ENCODE assay signal across 10 cellular contexts in the genomic region with DNA sequence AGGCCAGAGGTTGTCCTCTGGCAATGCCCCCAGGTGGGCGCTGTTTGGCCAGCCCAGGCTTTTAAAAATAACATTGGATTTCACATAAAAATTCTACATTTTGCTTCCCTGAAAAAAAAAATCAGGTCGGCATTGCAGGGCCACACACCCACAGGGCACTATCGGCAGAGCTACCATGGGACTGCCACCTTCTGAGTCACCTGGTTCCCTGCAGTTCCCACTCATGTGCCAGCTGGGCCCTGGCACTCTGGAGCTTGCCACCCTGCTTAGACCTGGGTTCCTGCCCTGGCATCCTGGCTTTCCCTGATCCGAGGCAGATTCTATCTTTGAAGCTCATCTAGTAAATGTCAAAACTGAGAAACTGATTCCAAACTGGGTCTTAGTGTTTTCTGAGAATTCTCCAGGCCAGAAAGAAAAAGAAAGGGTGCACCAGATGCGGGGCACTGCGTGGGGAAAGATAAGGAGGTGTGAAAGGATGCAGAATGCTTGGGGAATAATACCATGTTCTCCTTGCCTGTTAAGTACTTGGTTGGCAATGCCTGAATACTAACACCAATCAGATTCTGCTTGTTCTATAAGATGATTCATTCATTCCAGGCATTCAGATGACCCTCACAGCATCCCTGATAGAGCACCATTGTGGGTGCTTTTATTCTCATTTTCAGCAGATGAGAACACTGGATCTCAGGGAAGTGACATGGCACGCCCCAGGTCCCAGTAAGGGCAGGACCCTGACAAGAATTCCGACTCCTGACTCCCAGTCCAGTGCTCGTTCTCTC. TPM values are rescaled to one million over a fixed set of nuclear protein-coding genes. Genes with fewer than 3 reads are reported as not detected.
A peak's percentile ranks its signal among the peaks of the same experiment; 100 is the strongest.
DNase-seq lines count a peak whose midpoint lies in the region; ATAC-seq, FAIRE-seq and TF ChIP-seq lines count a peak whose summit lies in the region.
"Had no signal": no experiment of that assay in that cellular context is flagged by ENCODE, and none has a peak within 500 bp of the region (broad histone marks: within the 10 kb centered on the region; RNA-seq: fewer than 3 reads in every experiment).

No MANE protein-coding gene starts in this region.

- ATAC-seq in A549 = peak in 1 of 2 experiments; percentile 50; a peak in 3 of 6 replicates

- H3K4me1 ChIP-seq in A549 (peaks cover 75% of the 10 kb centered on the region), tibial nerve (peaks cover 0 to 80% (median 10%) of the 10 kb centered on the region in 4 donors)

- H3K27ac ChIP-seq in A549 (peak overlapping the region; percentile 25 to 79; a peak in 4 of 6 replicates), tibial nerve (peak overlapping the region in 2 of 4 donors; percentile 26 to 48)

- TF ChIP-seq EP300 in A549 (IDR thresholded peaks at IDR 0.05) (no peak), tibial nerve (IDR thresholded peaks at IDR 0.05) (no peak)

- H3K4me2 ChIP-seq in A549 = peak overlapping the region; percentile 43

- no peak for TF ChIP-seq RAD21 in A549 (conservative IDR thresholded peaks at IDR 0.05 in 1 of 2, IDR thresholded peaks at IDR 0.05 in 1 of 2)

- TF ChIP-seq CTCF in A549 (IDR thresholded peaks at IDR 0.05) (no peak), choroid plexus epithelial cell (conservative IDR thresholded peaks at IDR 0.05; ENCODE audit: low read depth, low read length) (no peak), tibial nerve (IDR thresholded peaks at IDR 0.05) (no peak)

- TF ChIP-seq POLR2A in A549 (IDR thresholded peaks at IDR 0.05; ENCODE audit: low read length) = no peak
- TF ChIP-seq POLR2A in tibial nerve (IDR thresholded peaks at IDR 0.05) = no peak

- FAIRE-seq in A549 (lab: Jason Lieb, UNC) = peak; percentile 36

- no peaks in the 10 kb centered on the region for H3K27me3 ChIP-seq in tibial nerve

- H3K36me3 ChIP-seq in tibial nerve = no peaks in the 10 kb centered on the region

- H3K4me3 ChIP-seq in A549 (no peak overlapping the region), choroid plexus epithelial cell (ENCODE audit: low read depth, low read length) (no peak overlapping the region), tibial nerve (no peak overlapping the region)

- POLR2A ChIA-PET in A549 (lab: Yijun Ruan, JAX) = no interaction called here

- DNase-seq in A549 (ENCODE audit: low read depth in 1 of 2, low spot score in 1 of 2) = peak in 1 of 2 experiments; percentile 59
- DNase-seq in M059J (ENCODE audit: low read depth) = peak; percentile 62
- DNase-seq in choroid plexus epithelial cell (ENCODE audit: low read depth) = peak; percentile 69
- peak; percentile 83 for DNase-seq in iris pigment epithelial cell (ENCODE audit: low read depth)
- DNase-seq in NCI-H2107 treated with DMSO at 0.1 percent for 48 hours (lab: John Stamatoyannopoulos, UW; ENCODE audit: unreplicated experiment) = no peak
- no peak for DNase-seq in NCI-H2029 (lab: John Stamatoyannopoulos, UW)
- no peak for DNase-seq in tibial nerve (ENCODE audit: low spot score in 2 of 2)
- no peak for DNase-seq in COLO668 (lab: John Stamatoyannopoulos, UW; ENCODE audit: unreplicated experiment)
- DNase-seq: activated T-cell treated with anti-CD3 and anti-CD28 coated beads for 4 hours, NCI-H1436 had no signal

- 64% methylated on average over 9 of the region's 9 CpGs for WGBS in A549 (ENCODE audit: missing lambda C conversion rate)
- WGBS in tibial nerve, 2 donors = 60 to 61% methylated on average over 9 of the region's 9 CpGs

- no peaks in the 10 kb centered on the region for H3K9me3 ChIP-seq in A549
- H3K9me3 ChIP-seq in tibial nerve = no peaks in the 10 kb centered on the region

- CTCF ChIA-PET in A549 (lab: Yijun Ruan, JAX) = interaction anchor here (0.5 to 1.3 kb wide), 4 partner anchors 15 to 296 kb away, joined by 3 to 4 read pairs (median 3); no protein-coding TSS in a partner anchor

TF ChIP-seq in A549, 52 proteins besides CTCF, POLR2A, EP300 and RAD21:
- no peak for TF ChIP-seq HOXB13 (CRISPR knock-in tag; IDR thresholded peaks at IDR 0.05; ENCODE audit: low read depth)
- TF ChIP-seq, protein P1, sequence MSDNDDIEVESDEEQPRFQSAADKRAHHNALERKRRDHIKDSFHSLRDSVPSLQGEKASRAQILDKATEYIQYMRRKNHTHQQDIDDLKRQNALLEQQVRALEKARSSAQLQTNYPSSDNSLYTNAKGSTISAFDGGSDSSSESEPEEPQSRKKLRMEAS (IDR thresholded peaks at IDR 0.05) = peak; percentile 35; the same call in 1 of the 2 replicates

RNA-seq across cellular contexts. Expression of gene RAI1, which starts 51.8 kb away (rescaled TPM):
- polyA plus RNA-seq in A549 (2011; rRNA removed) = 3.5 and 7.1 TPM in 2 replicates
- 7.1 and 11.2 TPM in 2 replicates for polyA plus RNA-seq in A549 (2012; cell fraction: cytosol; rRNA removed)
- 27.6 and 28.1 TPM in 2 replicates for polyA plus RNA-seq in A549 (2012; cell fraction: nucleus; rRNA removed)
- 18.9 to 23.8 TPM (median 23.3 TPM) in 3 replicates for polyA plus RNA-seq in A549 (2017; fragmentation: RNase III; extraction: RNeasy Plus Mini Kit Qiagen cat#74134 plus additional on column Dnase treatment)
- 5.7 and 9.7 TPM in 2 replicates for polyA minus RNA-seq in A549 (2011; rRNA and poly(A)+ RNA removed)
- 3.9 and 13.1 TPM in 2 replicates for total RNA-seq in M059J (2014; rRNA removed; shearing (Covaris generic))
- 10 to 100 TPM; 32.9 to 52.7 (median 45.9) TPM for total RNA-seq in tibial nerve

Comparison
In these comparisons a context has a peak if more than half of its experiments do, and no peak if none do; other contexts are left out.
1. DNase-seq: peak in M059J (single experiment), choroid plexus epithelial cell (single experiment) and iris pigment epithelial cell (single experiment); none in NCI-H2107 treated with DMSO at 0.1 percent for 48 hours (single experiment), NCI-H2029 (single experiment), tibial nerve (0 of 2) and COLO668 (single experiment).